In genomic region chr13:29887651-29888050, GRCh38 we compare ENCODE assay signal across 15 cellular contexts.
"Had no signal": no experiment of that assay in that cellular context is flagged by ENCODE, and none has a peak within 500 bp of the region (broad histone marks: within the 10 kb centered on the region; RNA-seq: fewer than 3 reads in every experiment).

No MANE protein-coding gene starts in this region.

- H3K4me3 Mint-ChIP-seq: activated naive CD8-positive, alpha-beta T cell treated with anti-CD3 and anti-CD28 coated beads for 36 hours; activated T-cell treated with anti-CD3 and anti-CD28 coated beads, Interleukin-2, amount 50 U/mL, for 4 hours; natural killer cell treated with Interleukin-12 subunit alpha and Interleukin-12 subunit beta and Interleukin-15 and Interleukin-18, amount 100 ng/mL, for 72 hours; stimulated activated effector memory CD8-positive, alpha-beta T cell treated with anti-CD3 and anti-CD28 coated beads, Interleukin-12 subunit alpha, Interleukin-12 subunit beta, amount 100 ng/mL, for 72 hours; stimulated activated naive CD8-positive, alpha-beta T cell treated with anti-CD3 and anti-CD28 coated beads, Interleukin-15, amount 100 ng/mL, for 72 hours had no signal

- H3K4me1 ChIP-seq: parathyroid adenoma had no signal

- H3K9ac ChIP-seq: parathyroid adenoma had no signal

- H3K36me3 Mint-ChIP-seq: activated naive CD8-positive, alpha-beta T cell treated with anti-CD3 and anti-CD28 coated beads for 36 hours; natural killer cell treated with Interleukin-12 subunit alpha and Interleukin-12 subunit beta and Interleukin-15 and Interleukin-18, amount 100 ng/mL, for 72 hours; stimulated activated effector memory CD8-positive, alpha-beta T cell treated with anti-CD3 and anti-CD28 coated beads, Interleukin-12 subunit alpha, Interleukin-12 subunit beta, amount 100 ng/mL, for 72 hours had no signal

- H2AFZ ChIP-seq: parathyroid adenoma had no signal

- DNase-seq: activated CD8-positive, alpha-beta memory T cell treated with anti-CD3 and anti-CD28 coated beads, Interleukin-2, amount 50 U/mL, for 48 hours; activated naive CD4-positive, alpha-beta T cell treated with Interleukin-2 at 50 U/mL for 16 hours; activated naive CD8-positive, alpha-beta T cell treated with anti-CD3 and anti-CD28 coated beads for 36 hours; activated T-cell treated with anti-CD3 and anti-CD28 coated beads, Interleukin-2, amount 50 U/mL, for 4 hours; effector CD4-positive, alpha-beta T cell; hippocampal formation; small intestine; stimulated activated CD4-positive, alpha-beta T cell treated with anti-CD3 and anti-CD28 coated beads, Interleukin-2, amount 100 ng/mL, for 24 hours; stimulated activated naive CD8-positive, alpha-beta T cell treated with anti-CD3 and anti-CD28 coated beads, Interleukin-15, amount 100 ng/mL, for 72 hours; T-helper 9 cell; transverse colon had no signal

- H3K79me2 ChIP-seq: parathyroid adenoma had no signal

- H3K9me3 Mint-ChIP-seq: activated naive CD8-positive, alpha-beta T cell treated with anti-CD3 and anti-CD28 coated beads for 36 hours; activated T-cell treated with anti-CD3 and anti-CD28 coated beads, Interleukin-2, amount 50 U/mL, for 4 hours; activated T-helper 2 cell treated with anti-CD3 and anti-CD28 coated beads, Interferon-gamma antibody, Interleukin-2, Interleukin-4, amounts not matched to agents 10 μg/mL and 5 μg/mL and 100 μg/mL, durations not matched to agents 14 hours and 24 hours and 36 hours; natural killer cell treated with Interleukin-12 subunit alpha and Interleukin-12 subunit beta and Interleukin-15 and Interleukin-18, amount 100 ng/mL, for 72 hours; stimulated activated effector memory CD8-positive, alpha-beta T cell treated with anti-CD3 and anti-CD28 coated beads, Interleukin-12 subunit alpha, Interleukin-12 subunit beta, amount 100 ng/mL, for 72 hours; stimulated activated naive CD8-positive, alpha-beta T cell treated with anti-CD3 and anti-CD28 coated beads, Interleukin-15, amount 100 ng/mL, for 72 hours had no signal

- H3K27ac Mint-ChIP-seq: activated naive CD8-positive, alpha-beta T cell treated with anti-CD3 and anti-CD28 coated beads for 36 hours; activated T-helper 2 cell treated with anti-CD3 and anti-CD28 coated beads, Interferon-gamma antibody, Interleukin-2, Interleukin-4, amounts not matched to agents 10 μg/mL and 5 μg/mL and 100 μg/mL, durations not matched to agents 14 hours and 24 hours and 36 hours; natural killer cell treated with Interleukin-12 subunit alpha and Interleukin-12 subunit beta and Interleukin-15 and Interleukin-18, amount 100 ng/mL, for 72 hours had no signal

- H3K27ac ChIP-seq: parathyroid adenoma, transverse colon had no signal

- H3K9me3 ChIP-seq: transverse colon had no signal

- H3K27me3 Mint-ChIP-seq: activated naive CD8-positive, alpha-beta T cell treated with anti-CD3 and anti-CD28 coated beads for 36 hours; stimulated activated naive CD8-positive, alpha-beta T cell treated with anti-CD3 and anti-CD28 coated beads, Interleukin-15, amount 100 ng/mL, for 72 hours had no signal

- H3K27me3 ChIP-seq: transverse colon had no signal
